ENCODE assay signal across 1 cellular context in the genomic region with DNA sequence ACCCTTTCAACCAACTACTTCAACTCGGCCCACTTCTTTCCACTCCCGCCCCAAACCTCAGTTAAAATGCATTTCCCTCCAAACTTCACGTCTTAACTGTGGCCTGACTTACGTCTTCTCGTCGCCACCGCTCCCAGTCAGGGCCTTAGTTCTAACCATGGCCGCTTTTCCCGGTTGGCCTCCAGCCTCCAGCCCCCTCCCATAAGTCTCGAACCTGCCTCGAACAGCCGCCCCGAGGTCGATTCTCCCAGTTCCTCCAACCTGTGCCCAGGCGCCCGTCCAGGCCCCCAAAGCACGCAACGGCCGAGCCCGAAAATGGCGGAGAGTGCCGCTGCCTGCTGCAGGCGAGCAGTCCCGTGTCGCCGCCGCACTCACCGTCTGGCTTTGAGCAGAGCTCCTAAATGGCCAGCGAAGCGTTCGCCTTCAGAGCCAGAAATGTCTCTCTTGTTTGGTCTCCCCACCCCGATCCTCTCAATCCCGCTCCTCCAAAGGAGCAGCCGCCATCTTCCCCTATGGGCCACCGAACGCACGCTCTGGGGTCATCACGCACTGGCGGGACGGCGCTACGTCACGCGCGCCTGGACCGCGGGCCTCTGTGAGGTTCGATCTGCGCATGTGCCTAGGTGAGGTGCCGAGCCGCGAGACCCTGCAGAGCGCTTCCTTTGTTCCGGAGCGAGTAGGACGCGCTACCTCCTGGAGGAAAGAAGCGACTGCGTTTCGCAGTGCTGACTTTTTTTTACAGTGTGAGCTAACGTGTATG.
A peak's percentile ranks its signal among the peaks of the same experiment; 100 is the strongest.
TF ChIP-seq lines count a peak whose summit lies in the region.

A gene (minus strand): TSS at position 535 of the 760 bp plus-strand sequence. CDS start 40,190 bp downstream, outside the sequence.

TF ChIP-seq in H1, 55 proteins besides CTCF, POLR2A, EP300 and RAD21:
- TF ChIP-seq PHF8 (conservative IDR thresholded peaks at IDR 0.05; ENCODE audit: low read depth, low read length) (peak; percentile 90), GTF2F1 (IDR thresholded peaks at IDR 0.05; ENCODE audit: borderline replicate concordance, low read depth, low read length) (0 out of 2 replicates have a peak, but pooled peaks have one; percentile 12), FOSL1 (IDR thresholded peaks at IDR 0.05; ENCODE audit: insufficient read depth, low read depth, low read length) (no peak), TBP (IDR thresholded peaks at IDR 0.05; ENCODE audit: low read depth, low read length) (peak; percentile 79), SAP30 (IDR thresholded peaks at IDR 0.05; ENCODE audit: insufficient read depth, insufficient replicate concordance, low read length) (no peak), CHD2 (IDR thresholded peaks at IDR 0.05; ENCODE audit: low read length) (no peak), SIRT6 (IDR thresholded peaks at IDR 0.05; ENCODE audit: low read length) (no peak), SRF (IDR thresholded peaks at IDR 0.05; ENCODE audit: low read depth, low read length) (no peak), TAF7 (optimal IDR thresholded peaks at IDR 0.05; ENCODE audit: borderline replicate concordance, low read depth, low read length) (peak; percentile 75), YY1 (IDR thresholded peaks at IDR 0.05; ENCODE audit: low read depth, low read length) (peak; percentile 96), KDM5A (IDR thresholded peaks at IDR 0.05; ENCODE audit: low read length) (no peak; the same call in 1 of the 2 replicates), SIN3A (conservative IDR thresholded peaks at IDR 0.05 in 1 of 2, IDR thresholded peaks at IDR 0.05 in 1 of 2; ENCODE audit: low read depth in 1 of 2, low read length in 2 of 2) (0 out of 4 replicates have a peak, but pooled peaks of 1 of the 2 experiments have one; percentile 4), POLR2AphosphoS5 (IDR thresholded peaks at IDR 0.05; ENCODE audit: low read depth, low read length) (peak; percentile 92), KDM4A (IDR thresholded peaks at IDR 0.05; ENCODE audit: low read depth, low read length, severe bottlenecking) (peak; percentile 46), CREB1 (IDR thresholded peaks at IDR 0.05) (peak; percentile 89), SIX5 (IDR thresholded peaks at IDR 0.05; ENCODE audit: low read depth, low read length) (no peak), RBBP5 (IDR thresholded peaks at IDR 0.05; ENCODE audit: borderline replicate concordance, low read depth, low read length) (peak; percentile 83), ASH2L (IDR thresholded peaks at IDR 0.05; ENCODE audit: low read length) (peak; percentile 71), TAF1 (IDR thresholded peaks at IDR 0.05; ENCODE audit: low read depth, low read length) (peak; percentile 89), TCF12 (IDR thresholded peaks at IDR 0.05; ENCODE audit: low read depth, low read length) (no peak), NRF1 (IDR thresholded peaks at IDR 0.05; ENCODE audit: low read depth, low read length) (peak; percentile 48; the same call in 1 of the 2 replicates)
- TF ChIP-seq, protein P1, sequence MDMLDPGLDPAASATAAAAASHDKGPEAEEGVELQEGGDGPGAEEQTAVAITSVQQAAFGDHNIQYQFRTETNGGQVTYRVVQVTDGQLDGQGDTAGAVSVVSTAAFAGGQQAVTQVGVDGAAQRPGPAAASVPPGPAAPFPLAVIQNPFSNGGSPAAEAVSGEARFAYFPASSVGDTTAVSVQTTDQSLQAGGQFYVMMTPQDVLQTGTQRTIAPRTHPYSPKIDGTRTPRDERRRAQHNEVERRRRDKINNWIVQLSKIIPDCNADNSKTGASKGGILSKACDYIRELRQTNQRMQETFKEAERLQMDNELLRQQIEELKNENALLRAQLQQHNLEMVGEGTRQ (IDR thresholded peaks at IDR 0.05; ENCODE audit: low read length): no peak
- TF ChIP-seq, protein P2, sequence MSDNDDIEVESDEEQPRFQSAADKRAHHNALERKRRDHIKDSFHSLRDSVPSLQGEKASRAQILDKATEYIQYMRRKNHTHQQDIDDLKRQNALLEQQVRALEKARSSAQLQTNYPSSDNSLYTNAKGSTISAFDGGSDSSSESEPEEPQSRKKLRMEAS (IDR thresholded peaks at IDR 0.05): peak; percentile 86
- TF ChIP-seq, protein P3, sequence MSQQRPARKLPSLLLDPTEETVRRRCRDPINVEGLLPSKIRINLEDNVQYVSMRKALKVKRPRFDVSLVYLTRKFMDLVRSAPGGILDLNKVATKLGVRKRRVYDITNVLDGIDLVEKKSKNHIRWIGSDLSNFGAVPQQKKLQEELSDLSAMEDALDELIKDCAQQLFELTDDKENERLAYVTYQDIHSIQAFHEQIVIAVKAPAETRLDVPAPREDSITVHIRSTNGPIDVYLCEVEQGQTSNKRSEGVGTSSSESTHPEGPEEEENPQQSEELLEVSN (IDR thresholded peaks at IDR 0.05): peak; percentile 42
